ENCODE assay signal across 5 cellular contexts in genomic region chr1:112026501-112026900, GRCh38.
"Had no signal": no experiment of that assay in that cellular context is flagged by ENCODE, and none has a peak within 500 bp of the region (broad histone marks: within the 10 kb centered on the region; RNA-seq: fewer than 3 reads in every experiment).

No MANE protein-coding gene starts in this region.

- DNase-seq: GOT3, H7, H9, HCEC 1CT, HFFc6 had no signal
